In the genomic region with DNA sequence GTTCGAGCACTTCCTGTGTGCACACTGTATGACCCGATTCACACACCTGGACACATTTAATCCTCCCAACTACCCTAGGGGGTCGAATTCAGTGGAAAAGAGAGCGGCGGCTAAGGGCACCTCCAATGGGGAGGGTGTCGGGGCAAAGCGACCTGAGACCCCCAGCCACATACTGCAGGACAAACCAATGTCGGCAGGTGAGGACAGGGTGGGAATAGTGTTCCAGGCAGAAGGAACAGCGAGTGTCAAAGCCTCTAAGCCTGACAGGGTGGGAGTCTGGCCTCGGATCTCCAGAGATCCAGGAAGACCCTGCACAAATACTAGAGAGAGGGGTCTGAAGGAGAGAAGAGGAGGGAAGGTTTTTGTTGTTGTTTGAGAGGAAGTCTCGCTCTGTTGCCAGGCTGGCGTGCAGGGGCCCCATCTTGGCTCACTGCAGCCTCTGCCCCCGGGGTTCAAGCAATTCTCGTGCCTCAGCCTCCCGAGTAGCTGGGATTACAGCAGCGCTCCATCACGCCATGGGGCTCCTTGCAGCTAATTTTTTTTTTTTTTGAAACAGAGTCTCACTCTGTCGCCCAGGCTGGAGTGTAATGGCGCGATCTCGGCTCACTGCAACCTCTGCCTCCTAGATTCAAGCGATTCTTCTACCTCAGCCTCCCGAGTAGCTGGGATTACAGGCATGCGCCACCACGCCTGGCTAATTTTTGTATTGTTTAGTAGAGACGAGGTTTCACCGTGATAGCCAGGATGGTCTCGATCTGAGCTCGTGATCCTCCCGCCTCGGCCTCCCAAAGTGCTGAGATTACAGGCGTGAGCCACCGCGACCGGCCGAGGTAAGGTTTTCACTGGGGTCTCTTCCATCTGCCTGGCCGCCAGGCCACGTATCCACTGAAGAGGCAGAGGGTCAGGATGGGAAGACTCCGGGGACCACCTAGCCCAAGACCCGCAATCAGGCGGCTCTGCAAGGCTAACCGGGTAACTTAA, we compare ENCODE assay signal across 8 cellular contexts. TPM values are rescaled to one million over a fixed set of nuclear protein-coding genes. Genes with fewer than 3 reads are reported as not detected.
DNase-seq lines count a peak whose midpoint lies in the region; ATAC-seq, FAIRE-seq and TF ChIP-seq lines count a peak whose summit lies in the region.

No MANE protein-coding gene starts in this region.

- TF ChIP-seq EP300 in GM12878 (IDR thresholded peaks at IDR 0.05; ENCODE audit: borderline replicate concordance in 1 of 2, control insufficient read depth in 1 of 2, low read depth in 2 of 2, low read length in 2 of 2) (no peak), upper lobe of left lung (IDR thresholded peaks at IDR 0.05) (no peak)

- H3K27ac Mint-ChIP-seq in memory B cell, result peak overlapping the region; percentile 70

- FAIRE-seq in GM12878 (lab: Jason Lieb, UNC), result no peak

- H3K4me3 Mint-ChIP-seq in memory B cell, result peak overlapping the region; percentile 79

- CTCF ChIA-PET in GM12878 (lab: Yijun Ruan, JAX), result no interaction called here

- BruUV-seq in GM12878 (replicated peaks; lab: Mats Ljungman, UMichigan), result TSS peak; percentile 55

- H4K20me1 ChIP-seq in GM12878 (ENCODE audit: control insufficient read depth, insufficient read depth), result no peaks in the 10 kb centered on the region; the same call in 1 of the 2 replicates

- no peaks in the 10 kb centered on the region for H3K9me3 ChIP-seq in cardiac muscle cell (ENCODE audit: low read depth)
- H3K9me3 ChIP-seq in GM12878 (replicated peaks; ENCODE audit: control insufficient read depth, insufficient read depth, low read length), result no peaks in the 10 kb centered on the region
- no peaks in the 10 kb centered on the region for H3K9me3 ChIP-seq in upper lobe of left lung

- peak overlapping the region; percentile 83 for H3K9ac ChIP-seq in GM12878 (ENCODE audit: control insufficient read depth, insufficient read depth, low read length)

- H3K27ac ChIP-seq in cardiac muscle cell (peak overlapping the region; percentile 65), GM12878 (ENCODE audit: control insufficient read depth, insufficient read depth) (no peak overlapping the region), upper lobe of left lung (peak overlapping the region; percentile 93 to 98 (median 96))

- H3K9me3 Mint-ChIP-seq in memory B cell, result peaks cover 1% of the 10 kb centered on the region

- H3K4me2 ChIP-seq in GM12878 (ENCODE audit: control insufficient read depth, insufficient read depth), result peak overlapping the region; percentile 94; the same call in 1 of the 2 replicates

- peaks cover 34% of the 10 kb centered on the region for H3K79me2 ChIP-seq in GM12878 (ENCODE audit: control insufficient read depth, insufficient read depth, low read length)

- peaks cover 9% of the 10 kb centered on the region for H3K4me1 ChIP-seq in cardiac muscle cell (ENCODE audit: low read depth)
- peaks cover 14% of the 10 kb centered on the region; the same call in 1 of the 2 replicates for H3K4me1 ChIP-seq in GM12878 (ENCODE audit: control insufficient read depth, insufficient read depth, low read length)
- H3K4me1 ChIP-seq in upper lobe of left lung, result peaks cover 26 to 63% (median 36%) of the 10 kb centered on the region in 4 donors

- TF ChIP-seq RAD21 in GM12878 (IDR thresholded peaks at IDR 0.05; ENCODE audit: insufficient read depth, low read depth, low read length), result no peak

- no peaks in the 10 kb centered on the region for H3K36me3 ChIP-seq in cardiac muscle cell
- peaks cover 0 to 7% of the 10 kb centered on the region in 2 experiments; a peak in 3 of 4 replicates for H3K36me3 ChIP-seq in GM12878 (ENCODE audit: control insufficient read depth in 2 of 2, insufficient read depth in 2 of 2, low read length in 1 of 2)
- H3K36me3 ChIP-seq in upper lobe of left lung, result peaks cover 0 to 23% (median 15%) of the 10 kb centered on the region in 4 donors

- peak overlapping the region; percentile 87 for H3K4me3 ChIP-seq in cardiac muscle cell
- peak overlapping the region; percentile 96 for H3K4me3 ChIP-seq in GM12878
- peak overlapping the region; percentile 76 to 99 (median 88) for H3K4me3 ChIP-seq in upper lobe of left lung

- intact Hi-C loops in left cardiac atrium (cut with DNase I) (no loop called here), GM12878 (cut with micrococcal nuclease; ENCODE audit: unreplicated experiment) (loop anchor here (5.0 kb wide), 1 partner anchor 34 kb away; a partner anchor contains a TSS)

- DNase-seq in cardiac muscle cell (ENCODE audit: low read depth in 1 of 2, low spot score in 1 of 2) (no peak), left cardiac atrium (no peak), GM12878 (ENCODE audit: low read depth, low spot score) (no peak), memory B cell (ENCODE audit: low spot score in 2 of 2) (no peak), upper lobe of left lung (no peak), 8988T (no peak)

- RAD21 ChIA-PET in GM12878 (lab: Charles Lee; ENCODE audit: unreplicated experiment), result no interaction called here

- peaks cover 7% of the 10 kb centered on the region for H3K36me3 Mint-ChIP-seq in memory B cell

- POLR2A ChIA-PET in GM12878 (lab: Charles Lee), result interaction anchor here (0.6 to 1.8 kb wide), 4 partner anchors 35 to 279 kb away, joined by 4 to 9 read pairs (median 6); a partner anchor contains a TSS

- in situ Hi-C loops in GM12878 (cut with MboI), result no loop called here

- no peaks in the 10 kb centered on the region for H3K27me3 ChIP-seq in cardiac muscle cell
- H3K27me3 ChIP-seq in GM12878 (replicated peaks in 1 of 2; ENCODE audit: control insufficient read depth in 2 of 2, insufficient read depth in 2 of 2, low read length in 1 of 2), result no peaks in the 10 kb centered on the region
- H3K27me3 ChIP-seq in upper lobe of left lung, result no peaks in the 10 kb centered on the region

- SMC1A ChIA-PET in GM12878 (lab: Charles Lee; ENCODE audit: uncharacterized antibody, unreplicated experiment), result interaction anchor here (0.6 to 1.0 kb wide), 2 partner anchors 21 to 35 kb away, joined by 3 to 4 read pairs; a partner anchor contains a TSS

- H2AFZ ChIP-seq in GM12878 (ENCODE audit: control insufficient read depth, low read depth, low read length), result no peak overlapping the region; the same call in 1 of the 2 replicates

- TF ChIP-seq CTCF in cardiac muscle cell (IDR thresholded peaks at IDR 0.05; ENCODE audit: low read depth, low read length), result no peak
- TF ChIP-seq CTCF in GM12878 (IDR thresholded peaks at IDR 0.05 in 2 of 3, conservative IDR thresholded peaks at IDR 0.05 in 1 of 3; ENCODE audit: control insufficient read depth in 2 of 3, extremely low read depth in 1 of 3, insufficient read depth in 1 of 3, low read depth in 3 of 3, low read length in 3 of 3), result no peak
- no peak for TF ChIP-seq CTCF in upper lobe of left lung (IDR thresholded peaks at IDR 0.05)

- ATAC-seq in left cardiac atrium, result no peak
- no peak for ATAC-seq in GM12878
- ATAC-seq in memory B cell (ENCODE audit: low read depth), result no peak
- ATAC-seq in upper lobe of left lung (ENCODE audit: low FRiP score in 2 of 2), result no peak
- ATAC-seq in activated CD4-positive, CD25-positive, alpha-beta regulatory T cell treated with anti-CD3 and anti-CD28 coated beads, Interleukin-2, amount 50 U/mL, for 24 hours, result no peak
- no peak for ATAC-seq in GM18907 (IDR thresholded peaks at IDR 0.05; ENCODE audit: unreplicated experiment)

- peaks cover 6% of the 10 kb centered on the region for H3K4me1 Mint-ChIP-seq in memory B cell

- no peak for TF ChIP-seq POLR2A in GM12878 (IDR thresholded peaks at IDR 0.05; ENCODE audit: low read depth, low read length)
- no peak for TF ChIP-seq POLR2A in upper lobe of left lung (IDR thresholded peaks at IDR 0.05)

- no peaks in the 10 kb centered on the region for H3K27me3 Mint-ChIP-seq in memory B cell

- WGBS in GM12878 (ENCODE audit: insufficient coverage, insufficient replicate concordance, low lambda C conversion rate, missing lambda C conversion rate), result 75% methylated on average over 42 of the region's 42 CpGs
- WGBS in upper lobe of left lung, 2 donors, result 84% methylated on average over 42 of the region's 42 CpGs

RNA-seq across cellular contexts. Expression of a gene that starts 1.2 kb away (rescaled TPM):
- 38.7 and 61.7 TPM in 2 replicates for total RNA-seq in cardiac muscle cell
- 49.3 and 56.1 TPM in 2 replicates for polyA plus RNA-seq in cardiac muscle cell
- 10 to 100 TPM; 71.7 to 88.0 TPM for total RNA-seq in left cardiac atrium
- total RNA-seq in GM12878 (2013; cell fraction: nucleolus; rRNA removed), result 141 and 182 TPM in 2 replicates
- total RNA-seq in GM12878 (2014; rRNA removed), result 719 and 762 TPM in 2 replicates
- 170 and 199 TPM in 2 replicates for total RNA-seq in GM12878 (2014; rRNA removed; fragmentation: Illumina TruSeq; extraction: Trizol)
- total RNA-seq in GM12878 (2021), result 368 and 403 TPM in 2 replicates
- polyA plus RNA-seq in GM12878 (2011; ENCODE audit: low read depth), result 363 TPM
- polyA plus RNA-seq in GM12878 (2011; rRNA removed), result 314 and 406 TPM in 2 replicates
- polyA plus RNA-seq in GM12878 (2011; cell fraction: cytosol; rRNA removed), result 858 and 1,050 TPM in 2 replicates
- polyA plus RNA-seq in GM12878 (2011; cell fraction: nucleus; rRNA removed), result 603 and 732 TPM in 2 replicates
- 639 and 642 TPM in 2 replicates for polyA plus RNA-seq in GM12878 (2012)
- polyA plus RNA-seq in GM12878 (2014; fragmentation: Illumina TruSeq; extraction: Trizol), result 91.0 and 148 TPM in 2 replicates
- 100 to 1,000 TPM in 1 of 2 experiments, 10 to 100 TPM in 1; 14.1 to 135 TPM for polyA plus RNA-seq in GM12878 (2014; fragmentation: Nextera tagmentation; extraction: Ambion mirVana)
- 628 and 811 TPM in 2 replicates for polyA plus RNA-seq in GM12878 (2014; rRNA removed)
- 100 to 1,000 TPM; 577 to 598 TPM for polyA plus RNA-seq in GM12878 (2016; fragmentation: Nextera tagmentation; extraction: Ambion mirVana)
- 194 and 384 TPM in 2 replicates for polyA minus RNA-seq in GM12878 (2011; rRNA and poly(A)+ RNA removed)
- polyA minus RNA-seq in GM12878 (2011; cell fraction: cytosol; rRNA and poly(A)+ RNA removed), result 199 and 205 TPM in 2 replicates
- polyA minus RNA-seq in GM12878 (2011; cell fraction: nucleus; rRNA and poly(A)+ RNA removed), result 112 and 162 TPM in 2 replicates
- 100 to 1,000 TPM; 186 to 387 (median 304) TPM for total RNA-seq in upper lobe of left lung

RNA-seq across cellular contexts. Expression of a gene that starts 35.0 kb away (rescaled TPM):
- total RNA-seq in cardiac muscle cell (130 and 181 TPM in 2 replicates), left cardiac atrium (10 to 100 TPM; 76.0 to 96.8 TPM), GM12878 (2014; rRNA removed) (35.9 and 37.8 TPM in 2 replicates), GM12878 (2014; rRNA removed; fragmentation: Illumina TruSeq; extraction: Trizol) (94.9 and 107 TPM in 2 replicates), GM12878 (2021) (111 and 114 TPM in 2 replicates), upper lobe of left lung (10 to 100 TPM; 31.4 to 76.0 (median 67.4) TPM)
- polyA plus RNA-seq in cardiac muscle cell (75.1 and 81.0 TPM in 2 replicates), GM12878 (2011; rRNA removed) (30.5 and 48.4 TPM in 2 replicates), GM12878 (2014; fragmentation: Illumina TruSeq; extraction: Trizol) (132 and 200 TPM in 2 replicates), GM12878 (2014; fragmentation: Nextera tagmentation; extraction: Ambion mirVana) (10 to 100 TPM in 1 of 2 experiments, 1 to 10 TPM in 1; 6.6 to 13.8 TPM), GM12878 (2014; rRNA removed) (60.6 and 76.4 TPM in 2 replicates), GM12878 (2016; fragmentation: Nextera tagmentation; extraction: Ambion mirVana) (100 to 1,000 TPM in 1 of 2 experiments, 10 to 100 TPM in 1; 99.1 to 107 TPM)
- 9.5 and 11.1 TPM in 2 replicates for total RNA-seq in GM12878 (2013; cell fraction: nucleolus; rRNA removed)
- 68.1 TPM for polyA plus RNA-seq in GM12878 (2011; ENCODE audit: low read depth)
- polyA plus RNA-seq in GM12878 (2011; cell fraction: cytosol; rRNA removed), result 28.5 and 38.4 TPM in 2 replicates
- polyA plus RNA-seq in GM12878 (2011; cell fraction: nucleus; rRNA removed), result 19.5 and 39.0 TPM in 2 replicates
- polyA plus RNA-seq in GM12878 (2012), result 94.4 and 117 TPM in 2 replicates
- polyA minus RNA-seq in GM12878 (2011; rRNA and poly(A)+ RNA removed), result 10.3 and 46.3 TPM in 2 replicates
- 8.9 and 9.8 TPM in 2 replicates for polyA minus RNA-seq in GM12878 (2011; cell fraction: cytosol; rRNA and poly(A)+ RNA removed)
- 2.7 and 8.7 TPM in 2 replicates for polyA minus RNA-seq in GM12878 (2011; cell fraction: nucleus; rRNA and poly(A)+ RNA removed)

RNA-seq across cellular contexts. Expression of a gene that starts 35.4 kb away (rescaled TPM):
- total RNA-seq in cardiac muscle cell, result 66.9 and 110 TPM in 2 replicates
- polyA plus RNA-seq in cardiac muscle cell, result 132 and 193 TPM in 2 replicates
- total RNA-seq in left cardiac atrium, result 10 to 100 TPM; 44.9 to 51.7 TPM
- total RNA-seq in GM12878 (2013; cell fraction: nucleolus; rRNA removed), result 18.3 and 21.9 TPM in 2 replicates
- total RNA-seq in GM12878 (2014; rRNA removed), result 107 TPM in 2 replicates
- 131 and 143 TPM in 2 replicates for total RNA-seq in GM12878 (2014; rRNA removed; fragmentation: Illumina TruSeq; extraction: Trizol)
- total RNA-seq in GM12878 (2021), result 108 and 134 TPM in 2 replicates
- 88.1 TPM for polyA plus RNA-seq in GM12878 (2011; ENCODE audit: low read depth)
- polyA plus RNA-seq in GM12878 (2011; rRNA removed), result 74.2 and 104 TPM in 2 replicates
- 78.9 and 85.9 TPM in 2 replicates for polyA plus RNA-seq in GM12878 (2011; cell fraction: cytosol; rRNA removed)
- polyA plus RNA-seq in GM12878 (2011; cell fraction: nucleus; rRNA removed), result 42.2 and 44.8 TPM in 2 replicates
- 90.5 and 113 TPM in 2 replicates for polyA plus RNA-seq in GM12878 (2012)
- polyA plus RNA-seq in GM12878 (2014; fragmentation: Illumina TruSeq; extraction: Trizol), result 185 and 257 TPM in 2 replicates
- 100 to 1,000 TPM; 125 to 127 TPM for polyA plus RNA-seq in GM12878 (2014; fragmentation: Nextera tagmentation; extraction: Ambion mirVana)
- polyA plus RNA-seq in GM12878 (2014; rRNA removed), result 112 and 118 TPM in 2 replicates
- 100 to 1,000 TPM; 301 to 317 TPM for polyA plus RNA-seq in GM12878 (2016; fragmentation: Nextera tagmentation; extraction: Ambion mirVana)
- 41.5 and 60.5 TPM in 2 replicates for polyA minus RNA-seq in GM12878 (2011; rRNA and poly(A)+ RNA removed)
- 21.0 and 24.6 TPM in 2 replicates for polyA minus RNA-seq in GM12878 (2011; cell fraction: cytosol; rRNA and poly(A)+ RNA removed)
- polyA minus RNA-seq in GM12878 (2011; cell fraction: nucleus; rRNA and poly(A)+ RNA removed), result 12.0 and 18.1 TPM in 2 replicates
- total RNA-seq in upper lobe of left lung, result 10 to 100 TPM; 48.8 to 85.7 (median 63.8) TPM

RNA-seq across cellular contexts. Expression of a gene that starts 47.7 kb away (rescaled TPM):
- 198 and 216 TPM in 2 replicates for total RNA-seq in cardiac muscle cell
- 331 and 385 TPM in 2 replicates for polyA plus RNA-seq in cardiac muscle cell
- 100 to 1,000 TPM in 1 of 2 donors, 10 to 100 TPM in 1; 98.8 to 112 TPM for total RNA-seq in left cardiac atrium
- 20.4 and 22.1 TPM in 2 replicates for total RNA-seq in GM12878 (2013; cell fraction: nucleolus; rRNA removed)
- 60.3 and 72.2 TPM in 2 replicates for total RNA-seq in GM12878 (2014; rRNA removed)
- 55.8 and 56.6 TPM in 2 replicates for total RNA-seq in GM12878 (2014; rRNA removed; fragmentation: Illumina TruSeq; extraction: Trizol)
- 71.6 and 81.4 TPM in 2 replicates for total RNA-seq in GM12878 (2021)
- 43.8 TPM for polyA plus RNA-seq in GM12878 (2011; ENCODE audit: low read depth)
- polyA plus RNA-seq in GM12878 (2011; rRNA removed), result 26.4 and 42.3 TPM in 2 replicates
- 66.1 and 67.0 TPM in 2 replicates for polyA plus RNA-seq in GM12878 (2011; cell fraction: cytosol; rRNA removed)
- polyA plus RNA-seq in GM12878 (2011; cell fraction: nucleus; rRNA removed), result 46.8 and 50.3 TPM in 2 replicates
- 46.8 and 51.9 TPM in 2 replicates for polyA plus RNA-seq in GM12878 (2012)
- 53.6 and 72.1 TPM in 2 replicates for polyA plus RNA-seq in GM12878 (2014; fragmentation: Illumina TruSeq; extraction: Trizol)
- 100 to 1,000 TPM; 102 to 103 TPM for polyA plus RNA-seq in GM12878 (2014; fragmentation: Nextera tagmentation; extraction: Ambion mirVana)
- polyA plus RNA-seq in GM12878 (2014; rRNA removed), result 52.1 and 58.1 TPM in 2 replicates
- polyA plus RNA-seq in GM12878 (2016; fragmentation: Nextera tagmentation; extraction: Ambion mirVana), result 100 to 1,000 TPM; 136 to 152 TPM
- polyA minus RNA-seq in GM12878 (2011; rRNA and poly(A)+ RNA removed), result 48.4 and 52.9 TPM in 2 replicates
- polyA minus RNA-seq in GM12878 (2011; cell fraction: cytosol; rRNA and poly(A)+ RNA removed), result 15.5 and 18.6 TPM in 2 replicates
- 17.2 and 29.0 TPM in 2 replicates for polyA minus RNA-seq in GM12878 (2011; cell fraction: nucleus; rRNA and poly(A)+ RNA removed)
- total RNA-seq in upper lobe of left lung, result 100 to 1,000 TPM in 5 of 6 donors, 10 to 100 TPM in 1; 81.7 to 129 (median 122) TPM
